ENCODE assay signal across 25 cellular contexts in genomic region chr20:52809003-52809402, GRCh38.
"Had no signal": no experiment of that assay in that cellular context is flagged by ENCODE, and none has a peak within 500 bp of the region (broad histone marks: within the 10 kb centered on the region; RNA-seq: fewer than 3 reads in every experiment).

No MANE protein-coding gene starts in this region.

- H3K4me3 ChIP-seq: colonic mucosa, esophagus squamous epithelium, gastrocnemius medialis, heart right ventricle, left lung, lower lobe of right lung, mucosa of descending colon had no signal

- H3K9me3 Mint-ChIP-seq: dendritic cell treated with granulocyte-macrophage colony-stimulating factor and Interleukin-4, amounts not matched to agents 40 ng/mL and 50 ng/mL, for 4 days; effector memory CD8-positive, alpha-beta T cell; endodermal cell; mesothelial cell of epicardium had no signal

- DNase-seq: colonic mucosa; cortex of kidney; effector CD8-positive, alpha-beta T cell; effector memory CD8-positive, alpha-beta T cell; endodermal cell; erythroblast; esophagus squamous epithelium; foreskin fibroblast; foreskin melanocyte; gastrocnemius medialis; glutamatergic neuron; head of caudate nucleus; heart right ventricle; hippocampal formation; left cardiac atrium; left ventricle myocardium superior; lower lobe of right lung; mesenchymal stem cell; mucosa of descending colon; naive B cell had no signal

- H3K4me1 Mint-ChIP-seq: naive B cell had no signal

- H3K27ac Mint-ChIP-seq: dendritic cell treated with granulocyte-macrophage colony-stimulating factor and Interleukin-4, amounts not matched to agents 40 ng/mL and 50 ng/mL, for 4 days; effector memory CD8-positive, alpha-beta T cell; endodermal cell; mesothelial cell of epicardium; naive B cell had no signal

- H3K4me1 ChIP-seq: colonic mucosa, esophagus squamous epithelium, gastrocnemius medialis, heart right ventricle, left lung, lower lobe of right lung had no signal

- H3K27me3 ChIP-seq: colonic mucosa, gastrocnemius medialis, heart right ventricle had no signal

- H3K27me3 Mint-ChIP-seq: dendritic cell treated with granulocyte-macrophage colony-stimulating factor and Interleukin-4, amounts not matched to agents 40 ng/mL and 50 ng/mL, for 4 days had no signal

- H3K27ac ChIP-seq: colonic mucosa, epithelial cell of prostate, esophagus squamous epithelium, gastrocnemius medialis, heart right ventricle, left lung, lower lobe of right lung had no signal

- H3K36me3 ChIP-seq: colonic mucosa, esophagus squamous epithelium, gastrocnemius medialis, heart right ventricle, left lung, lower lobe of right lung had no signal

- H3K9me3 ChIP-seq: colonic mucosa, esophagus squamous epithelium, gastrocnemius medialis, heart right ventricle, left lung, lower lobe of right lung, mucosa of descending colon had no signal

- H3K4me3 Mint-ChIP-seq: dendritic cell treated with granulocyte-macrophage colony-stimulating factor and Interleukin-4, amounts not matched to agents 40 ng/mL and 50 ng/mL, for 4 days; effector memory CD8-positive, alpha-beta T cell; endodermal cell; mesothelial cell of epicardium; naive B cell had no signal

- ATAC-seq: effector memory CD8-positive, alpha-beta T cell; esophagus mucosa; gastrocnemius medialis; heart right ventricle; left cardiac atrium; left lung; left ventricle myocardium superior; lower lobe of right lung; mucosa of descending colon had no signal

- H3K36me3 Mint-ChIP-seq: mesothelial cell of epicardium, naive B cell had no signal
